23 cellular contexts compared by ENCODE assay signal in genomic region chr7:47811632-47812380, GRCh38.
DNase-seq lines count a peak whose midpoint lies in the region; ATAC-seq and TF ChIP-seq lines count a peak whose summit lies in the region.
"Had no signal": no experiment of that assay in that cellular context is flagged by ENCODE, and none has a peak within 500 bp of the region (broad histone marks: within the 10 kb centered on the region; RNA-seq: fewer than 3 reads in every experiment).

No MANE protein-coding gene starts in this region.

- H3K27me3 ChIP-seq in lower lobe of right lung (ENCODE audit: low read depth) (no peaks in the 10 kb centered on the region), trophoblast cell (ENCODE audit: insufficient read depth, low read length) (no peaks in the 10 kb centered on the region)
- H3K27me3 ChIP-seq: BE2C had no signal

- no peaks in the 10 kb centered on the region for H3K79me2 ChIP-seq in trophoblast cell (ENCODE audit: control insufficient read depth, insufficient read depth, low read length, poor library complexity)

- H4K8ac ChIP-seq in trophoblast cell (ENCODE audit: low read depth, low read length): no peak overlapping the region

- H3K4me2 ChIP-seq in trophoblast cell (ENCODE audit: low read length): no peak overlapping the region
- H3K4me2 ChIP-seq: PC-9 had no signal

- H3K4me1 Mint-ChIP-seq in activated naive CD8-positive, alpha-beta T cell treated with anti-CD3 and anti-CD28 coated beads for 36 hours: no peaks in the 10 kb centered on the region

- H2BK5ac ChIP-seq in trophoblast cell (ENCODE audit: low read depth, low read length, poor library complexity): no peak overlapping the region

- no peak overlapping the region for H4K12ac ChIP-seq in trophoblast cell (ENCODE audit: low read depth, low read length)

- H3K4me1 ChIP-seq in lower lobe of right lung (peaks cover 46% of the 10 kb centered on the region), trophoblast cell (ENCODE audit: control insufficient read depth in 1 of 2, insufficient read depth in 2 of 2, low read length in 2 of 2) (peaks cover 3 to 8% of the 10 kb centered on the region in 2 experiments)

- H3K9me3 ChIP-seq in lower lobe of right lung (no peaks in the 10 kb centered on the region), trophoblast cell (ENCODE audit: insufficient read depth, low read depth, low read length) (peaks cover 5% of the 10 kb centered on the region)
- H3K9me3 ChIP-seq: BE2C had no signal

- H3K36me3 Mint-ChIP-seq in activated naive CD8-positive, alpha-beta T cell treated with anti-CD3 and anti-CD28 coated beads for 36 hours: no peaks in the 10 kb centered on the region

- no peak overlapping the region for H3K23ac ChIP-seq in trophoblast cell (ENCODE audit: low read length)

- H3K27me3 Mint-ChIP-seq in activated naive CD8-positive, alpha-beta T cell treated with anti-CD3 and anti-CD28 coated beads for 36 hours: no peaks in the 10 kb centered on the region

- H2AFZ ChIP-seq in trophoblast cell (ENCODE audit: insufficient read depth, low read length, poor library complexity): no peak overlapping the region
- H2AFZ ChIP-seq: PC-9 had no signal

- no peak overlapping the region for H3K14ac ChIP-seq in trophoblast cell (ENCODE audit: low read length)

- no peak overlapping the region for H3K18ac ChIP-seq in trophoblast cell (ENCODE audit: low read length)

- H3K4me3 ChIP-seq in lower lobe of right lung (no peak overlapping the region), trophoblast cell (ENCODE audit: low read depth, low read length) (no peak overlapping the region)
- H3K4me3 ChIP-seq: PC-9 had no signal

- no peaks in the 10 kb centered on the region for H3K36me3 ChIP-seq in lower lobe of right lung
- no peaks in the 10 kb centered on the region for H3K36me3 ChIP-seq in trophoblast cell (ENCODE audit: control insufficient read depth in 1 of 2, insufficient read depth in 2 of 2, low read length in 2 of 2)
- H3K36me3 ChIP-seq: BE2C had no signal

- H3K9me3 Mint-ChIP-seq in activated naive CD8-positive, alpha-beta T cell treated with anti-CD3 and anti-CD28 coated beads for 36 hours: no peaks in the 10 kb centered on the region
- H3K9me3 Mint-ChIP-seq: H9, HFFc6 had no signal

- H3K27ac Mint-ChIP-seq in activated naive CD8-positive, alpha-beta T cell treated with anti-CD3 and anti-CD28 coated beads for 36 hours: no peak overlapping the region
- H3K27ac Mint-ChIP-seq: H9, HFFc6 had no signal

- no peak overlapping the region for H4K91ac ChIP-seq in trophoblast cell (ENCODE audit: low read depth, low read length)

- no peak overlapping the region for H3K4ac ChIP-seq in trophoblast cell (ENCODE audit: low read depth, low read length)

- peak; percentile 7 to 11 for ATAC-seq in lower lobe of right lung
- ATAC-seq: SK-N-SH treated with all-trans-retinoic acid at 6 μM for 48 hours had no signal

- intact Hi-C loops in lower lobe of right lung (cut with DNase I): no loop called here

- no peak overlapping the region for H3K4me3 Mint-ChIP-seq in activated naive CD8-positive, alpha-beta T cell treated with anti-CD3 and anti-CD28 coated beads for 36 hours
- H3K4me3 Mint-ChIP-seq: H9, HFFc6 had no signal

- TF ChIP-seq CTCF in lower lobe of right lung (IDR thresholded peaks at IDR 0.05): no peak

- no peak overlapping the region for H2BK12ac ChIP-seq in trophoblast cell (ENCODE audit: low read length)

- H3K27ac ChIP-seq in caudate nucleus (ENCODE audit: low read depth, low read length) (peak overlapping the region; percentile 79), lower lobe of right lung (no peak overlapping the region), temporal lobe (ENCODE audit: low read depth, low read length) (peak overlapping the region; percentile 72), trophoblast cell (ENCODE audit: low read depth, low read length) (no peak overlapping the region)
- H3K27ac ChIP-seq: HL-60, PC-9, RWPE1 had no signal

- H3K9ac ChIP-seq in trophoblast cell (ENCODE audit: low read length): no peak overlapping the region

- no peaks in the 10 kb centered on the region for H3K79me1 ChIP-seq in trophoblast cell (ENCODE audit: low read length)

- H2BK120ac ChIP-seq in trophoblast cell (ENCODE audit: insufficient read depth, low read length, poor library complexity): no peak overlapping the region

- no peak overlapping the region for H2AK5ac ChIP-seq in trophoblast cell (ENCODE audit: low read length)

- no CpG with 5 or more reads among the region's 10 CpGs for WGBS in trophoblast cell (ENCODE audit: extremely low coverage, insufficient coverage, insufficient read length)

- DNase-seq in COLO829 (ENCODE audit: low spot score) (peak; percentile 32), caudate nucleus (lab: John Stamatoyannopoulos, UW) (peak in 9 of 61 donors; percentile 5 to 38 (median 16)), lower lobe of right lung (no peak), trophoblast cell (no peak), SKM-1 (lab: John Stamatoyannopoulos, UW; ENCODE audit: unreplicated experiment) (no peak)
- DNase-seq in activated naive CD8-positive, alpha-beta T cell treated with anti-CD3 and anti-CD28 coated beads for 36 hours: no peak
- DNase-seq: BE2C, COR-L47, DMS 273 treated with DMSO at 0.1 percent for 48 hours, DMS79 treated with DMSO at 0.1 percent for 48 hours, H9, HFFc6, KG1, NCI-H1436 treated with DMSO at 0.1 percent for 48 hours, NCI-H1930, NCI-H226, NCI-H510A treated with DMSO at 0.1 percent for 48 hours, NCI-H748 treated with DMSO at 0.1 percent for 48 hours, PC-9 had no signal

Comparison
In these comparisons a context has a peak if more than half of its experiments do, and no peak if none do; other contexts are left out.
1. H3K27ac ChIP-seq: peak in caudate nucleus (single experiment) and temporal lobe (single experiment); none in lower lobe of right lung (single experiment) and trophoblast cell (single experiment).